ENCODE assay signal across 8 cellular contexts in the genomic region with DNA sequence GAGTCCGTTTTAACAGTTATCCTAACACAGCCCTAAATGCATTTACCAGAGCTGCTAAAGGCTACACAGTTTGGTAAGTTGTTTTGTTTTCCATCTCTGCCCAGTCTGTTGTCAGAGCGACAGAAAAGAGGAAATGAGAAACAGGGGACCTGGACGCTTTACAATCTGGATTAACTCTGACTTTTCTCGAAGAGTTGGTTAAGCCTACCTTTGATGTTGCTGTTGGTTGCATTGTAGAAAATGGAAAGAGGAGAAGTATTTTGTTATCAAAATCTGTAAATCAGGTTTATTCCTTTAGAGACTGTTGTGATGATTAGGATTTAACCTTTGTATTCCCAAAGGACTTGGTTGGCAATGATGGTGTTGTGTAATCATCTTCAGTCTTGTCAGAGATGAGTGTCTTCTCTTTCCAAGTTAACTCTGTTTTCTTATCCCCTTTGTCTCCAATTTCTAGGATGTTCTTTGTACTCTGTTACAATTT. TPM values are rescaled to one million over a fixed set of nuclear protein-coding genes. Genes with fewer than 3 reads are reported as not detected.
DNase-seq lines count a peak whose midpoint lies in the region; ATAC-seq and TF ChIP-seq lines count a peak whose summit lies in the region.

No MANE protein-coding gene starts in this region.

- H3K36me3 ChIP-seq in HEK293 (ENCODE audit: control insufficient read depth in 2 of 2, insufficient read depth in 1 of 2, low read length in 2 of 2) (no peaks in the 10 kb centered on the region), thymus (ENCODE audit: control insufficient read depth, insufficient read depth) (no peaks in the 10 kb centered on the region)

- H3K27ac ChIP-seq in HEK293 (ENCODE audit: extremely low read depth, low read depth, low read length) (no peak overlapping the region; the same call in 1 of the 2 replicates), thymus (ENCODE audit: low read depth) (no peak overlapping the region)

- peak overlapping the region; percentile 98 for H3K4me3 ChIP-seq in HEK293 (ENCODE audit: low read depth, low read length)
- peak overlapping the region; percentile 83 for H3K4me3 ChIP-seq in thymus (ENCODE audit: low read length)

- CTCF ChIA-PET in activated CD8-positive, alpha-beta memory T cell treated with anti-CD3 and anti-CD28 coated beads, Interleukin-2, amount 10 ng/mL, durations not matched to agents 7 days and 5 days (lab: Charles Lee), result interaction anchor here (1.3 to 1.4 kb wide), 2 partner anchors 11 to 55 kb away, joined by 5 to 6 read pairs; no protein-coding TSS in a partner anchor
- CTCF ChIA-PET in HEK293 (lab: Yijun Ruan, JAX), result interaction anchor here (0.6 kb wide), 1 partner anchor 64 kb away, joined by 3 read pairs; no protein-coding TSS in a partner anchor

- H3K9me3 ChIP-seq in HEK293 (ENCODE audit: control insufficient read depth, insufficient read depth, low read depth, low read length) (no peaks in the 10 kb centered on the region), thymus (ENCODE audit: control insufficient read depth) (no peaks in the 10 kb centered on the region)

- H3K27me3 ChIP-seq in thymus (ENCODE audit: control insufficient read depth, insufficient read depth), result peaks cover 2% of the 10 kb centered on the region

- H3K4me1 ChIP-seq in HEK293 (ENCODE audit: control insufficient read depth, insufficient read depth, low read length), result peaks cover 7% of the 10 kb centered on the region; the same call in 1 of the 2 replicates
- peaks cover 6% of the 10 kb centered on the region for H3K4me1 ChIP-seq in thymus (ENCODE audit: control insufficient read depth, insufficient read depth, low read length)

- no peaks in the 10 kb centered on the region for H3K36me3 Mint-ChIP-seq in activated CD8-positive, alpha-beta memory T cell treated with anti-CD3 and anti-CD28 coated beads, Interleukin-2, amount 10 ng/mL, durations not matched to agents 7 days and 5 days

- H3K27me3 Mint-ChIP-seq in activated CD8-positive, alpha-beta memory T cell treated with anti-CD3 and anti-CD28 coated beads, Interleukin-2, amount 10 ng/mL, durations not matched to agents 7 days and 5 days, result no peaks in the 10 kb centered on the region

- WGBS in thymus, result 6% methylated on average over 4 of the region's 4 CpGs

- H3K4me1 Mint-ChIP-seq in activated CD8-positive, alpha-beta memory T cell treated with anti-CD3 and anti-CD28 coated beads, Interleukin-2, amount 10 ng/mL, durations not matched to agents 7 days and 5 days, result peaks cover 22% of the 10 kb centered on the region

- DNase-seq in activated CD8-positive, alpha-beta memory T cell treated with anti-CD3 and anti-CD28 coated beads, Interleukin-2, amount 10 ng/mL, durations not matched to agents 7 days and 5 days, result no peak
- DNase-seq in activated CD8-positive, alpha-beta memory T cell treated with anti-CD3 and anti-CD28 coated beads, Interleukin-2, amount 50 U/mL, for 4 hours, result no peak
- peak; percentile 71 for DNase-seq in NCI-H526 treated with DMSO at 0.1 percent for 48 hours (lab: John Stamatoyannopoulos, UW)
- peak; percentile 41 for DNase-seq in brain pericyte (ENCODE audit: low read depth, low spot score)
- DNase-seq in kidney glomerular epithelial cell (lab: John Stamatoyannopoulos, UW), result peak; percentile 52
- DNase-seq in anterior cingulate cortex (lab: John Stamatoyannopoulos, UW), result no peak

- ATAC-seq in activated CD8-positive, alpha-beta memory T cell treated with anti-CD3 and anti-CD28 coated beads, Interleukin-2, amount 10 ng/mL, durations not matched to agents 7 days and 5 days, result no peak

- H3K9me3 Mint-ChIP-seq in activated CD8-positive, alpha-beta memory T cell treated with anti-CD3 and anti-CD28 coated beads, Interleukin-2, amount 10 ng/mL, durations not matched to agents 7 days and 5 days (ENCODE audit: low read depth), result no peaks in the 10 kb centered on the region

- peak overlapping the region; percentile 77 for H3K27ac Mint-ChIP-seq in activated CD8-positive, alpha-beta memory T cell treated with anti-CD3 and anti-CD28 coated beads, Interleukin-2, amount 10 ng/mL, durations not matched to agents 7 days and 5 days

- no peak for TF ChIP-seq CTCF in HEK293 (tag by site-specific recombination; IDR thresholded peaks at IDR 0.05)

- H3K4me3 Mint-ChIP-seq in activated CD8-positive, alpha-beta memory T cell treated with anti-CD3 and anti-CD28 coated beads, Interleukin-2, amount 10 ng/mL, durations not matched to agents 7 days and 5 days, result peak overlapping the region; percentile 89

- POLR2A ChIA-PET in HEK293 (lab: Yijun Ruan, JAX), result no interaction called here

TF ChIP-seq in HEK293, 187 proteins besides CTCF, POLR2A, EP300 and RAD21:
- TF ChIP-seq OVOL3 (tag by site-specific recombination; IDR thresholded peaks at IDR 0.05), result no peak
- TF ChIP-seq, protein P1, sequence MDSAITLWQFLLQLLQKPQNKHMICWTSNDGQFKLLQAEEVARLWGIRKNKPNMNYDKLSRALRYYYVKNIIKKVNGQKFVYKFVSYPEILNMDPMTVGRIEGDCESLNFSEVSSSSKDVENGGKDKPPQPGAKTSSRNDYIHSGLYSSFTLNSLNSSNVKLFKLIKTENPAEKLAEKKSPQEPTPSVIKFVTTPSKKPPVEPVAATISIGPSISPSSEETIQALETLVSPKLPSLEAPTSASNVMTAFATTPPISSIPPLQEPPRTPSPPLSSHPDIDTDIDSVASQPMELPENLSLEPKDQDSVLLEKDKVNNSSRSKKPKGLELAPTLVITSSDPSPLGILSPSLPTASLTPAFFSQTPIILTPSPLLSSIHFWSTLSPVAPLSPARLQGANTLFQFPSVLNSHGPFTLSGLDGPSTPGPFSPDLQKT (IDR thresholded peaks at IDR 0.05; ENCODE audit: borderline replicate concordance, low read depth, low read length), result no peak
- no peak for TF ChIP-seq ZNF660 (tag by site-specific recombination; IDR thresholded peaks at IDR 0.05)
- no peak for TF ChIP-seq ZNF585B (tag by site-specific recombination; IDR thresholded peaks at IDR 0.05)
- no peak for TF ChIP-seq KLF10 (tag by site-specific recombination; IDR thresholded peaks at IDR 0.05)
- no peak for TF ChIP-seq IKZF3 (tag by site-specific recombination; IDR thresholded peaks at IDR 0.05)
- TF ChIP-seq, protein P2, sequence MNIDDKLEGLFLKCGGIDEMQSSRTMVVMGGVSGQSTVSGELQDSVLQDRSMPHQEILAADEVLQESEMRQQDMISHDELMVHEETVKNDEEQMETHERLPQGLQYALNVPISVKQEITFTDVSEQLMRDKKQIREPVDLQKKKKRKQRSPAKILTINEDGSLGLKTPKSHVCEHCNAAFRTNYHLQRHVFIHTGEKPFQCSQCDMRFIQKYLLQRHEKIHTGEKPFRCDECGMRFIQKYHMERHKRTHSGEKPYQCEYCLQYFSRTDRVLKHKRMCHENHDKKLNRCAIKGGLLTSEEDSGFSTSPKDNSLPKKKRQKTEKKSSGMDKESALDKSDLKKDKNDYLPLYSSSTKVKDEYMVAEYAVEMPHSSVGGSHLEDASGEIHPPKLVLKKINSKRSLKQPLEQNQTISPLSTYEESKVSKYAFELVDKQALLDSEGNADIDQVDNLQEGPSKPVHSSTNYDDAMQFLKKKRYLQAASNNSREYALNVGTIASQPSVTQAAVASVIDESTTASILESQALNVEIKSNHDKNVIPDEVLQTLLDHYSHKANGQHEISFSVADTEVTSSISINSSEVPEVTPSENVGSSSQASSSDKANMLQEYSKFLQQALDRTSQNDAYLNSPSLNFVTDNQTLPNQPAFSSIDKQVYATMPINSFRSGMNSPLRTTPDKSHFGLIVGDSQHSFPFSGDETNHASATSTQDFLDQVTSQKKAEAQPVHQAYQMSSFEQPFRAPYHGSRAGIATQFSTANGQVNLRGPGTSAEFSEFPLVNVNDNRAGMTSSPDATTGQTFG (tag by site-specific recombination; IDR thresholded peaks at IDR 0.05; ENCODE audit: borderline replicate concordance), result no peak
- TF ChIP-seq ZNF391 (tag by site-specific recombination; IDR thresholded peaks at IDR 0.05; ENCODE audit: borderline replicate concordance, low read depth), result no peak

RNA-seq across cellular contexts. Expression of a gene that starts 0.5 kb away (rescaled TPM):
- total RNA-seq in activated CD8-positive, alpha-beta memory T cell treated with anti-CD3 and anti-CD28 coated beads, Interleukin-2, amount 10 ng/mL, durations not matched to agents 7 days and 5 days, result not detected
- 0.16 TPM for polyA plus RNA-seq in thymus

RNA-seq across cellular contexts. Expression of a gene that starts 1.0 kb away (rescaled TPM):
- total RNA-seq in activated CD8-positive, alpha-beta memory T cell treated with anti-CD3 and anti-CD28 coated beads, Interleukin-2, amount 10 ng/mL, durations not matched to agents 7 days and 5 days, result 1 to 10 TPM in 1 of 2 experiments, under 1 TPM in 1; 0.63 to 1.8 TPM
- 6.7 TPM for polyA plus RNA-seq in thymus

Comparison
In these comparisons a context has a peak if more than half of its experiments do, and no peak if none do; other contexts are left out.
1. DNase-seq: peak in NCI-H526 treated with DMSO at 0.1 percent for 48 hours (single experiment), brain pericyte (single experiment) and kidney glomerular epithelial cell (single experiment); none in activated CD8-positive, alpha-beta memory T cell treated with anti-CD3 and anti-CD28 coated beads, Interleukin-2, amount 10 ng/mL, durations not matched to agents 7 days and 5 days (single experiment), activated CD8-positive, alpha-beta memory T cell treated with anti-CD3 and anti-CD28 coated beads, Interleukin-2, amount 50 U/mL, for 4 hours (single experiment) and anterior cingulate cortex (0 of 58).